Comparison of ENCODE assay signal across 31 cellular contexts in the genomic region with DNA sequence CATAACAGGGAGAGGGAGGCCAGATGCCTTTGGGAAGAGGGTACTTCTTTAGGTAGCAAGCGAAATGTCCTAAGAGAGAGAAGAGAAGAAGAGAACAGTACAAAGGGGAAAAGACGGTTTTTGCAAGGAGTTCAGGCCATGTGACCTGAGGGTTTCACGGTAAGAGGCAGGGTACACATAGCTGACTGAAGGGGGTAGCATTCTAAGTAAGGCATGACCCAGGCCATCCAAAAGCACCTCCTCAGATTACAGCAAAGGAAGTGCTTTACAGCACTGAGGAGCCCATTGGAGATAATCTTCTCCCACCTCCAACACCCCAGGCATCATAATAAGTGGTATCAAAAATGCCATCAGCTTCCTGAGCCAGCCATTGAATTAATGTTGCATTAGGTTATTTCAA.
"Had no signal": no experiment of that assay in that cellular context is flagged by ENCODE, and none has a peak within 500 bp of the region (broad histone marks: within the 10 kb centered on the region; RNA-seq: fewer than 3 reads in every experiment).

No MANE protein-coding gene starts in this region.

- H3K27me3 ChIP-seq: esophagus squamous epithelium, heart right ventricle, neutrophil, ovary, suprapubic skin, tibial artery, upper lobe of right lung had no signal

- FAIRE-seq: endometrium, keratinocyte, small intestine had no signal

- H3K9me3 Mint-ChIP-seq: central memory CD8-positive, alpha-beta T cell; T-cell had no signal

- H3K36me3 ChIP-seq: esophagus squamous epithelium, heart right ventricle, neutrophil, ovary, prostate gland, suprapubic skin, tibial artery, upper lobe of right lung had no signal

- ATAC-seq: activated CD4-positive, alpha-beta T cell treated with anti-CD3 and anti-CD28 coated beads for 36 hours; heart right ventricle; left cardiac atrium; left ventricle myocardium superior; natural killer cell treated with Interleukin-12 subunit alpha and Interleukin-12 subunit beta and Interleukin-15 and Interleukin-18, amount 100 ng/mL, for 72 hours; sciatic nerve; T-cell; upper lobe of right lung had no signal

- DNase-seq: activated CD4-positive, alpha-beta T cell treated with anti-CD3 and anti-CD28 coated beads for 36 hours; activated CD4-positive, alpha-beta T cell treated with anti-CD3 and anti-CD28 coated beads, Interleukin-2, amount 50 U/mL, for 4 hours; activated CD4-positive, CD25-positive, alpha-beta regulatory T cell; activated effector memory CD4-positive, alpha-beta T cell treated with Interleukin-2 at 50 U/mL for 16 hours; activated naive CD4-positive, alpha-beta T cell treated with Interleukin-2 at 50 U/mL for 16 hours; activated T-cell treated with anti-CD3 and anti-CD28 coated beads for 4 hours; anterior cingulate cortex; dermis blood vessel endothelial cell; effector CD4-positive, alpha-beta T cell; esophagus squamous epithelium; heart right ventricle; left cardiac atrium; left ventricle myocardium superior; midbrain; ovary; retina; small intestine; stimulated activated CD4-positive, alpha-beta T cell treated with anti-CD3 and anti-CD28 coated beads, Interleukin-4, amount 100 ng/mL, for 24 hours; T-cell; tibial artery; upper lobe of right lung had no signal

- H3K4me3 Mint-ChIP-seq: activated CD4-positive, alpha-beta T cell treated with anti-CD3 and anti-CD28 coated beads for 36 hours; activated naive CD8-positive, alpha-beta T cell; central memory CD8-positive, alpha-beta T cell; natural killer cell treated with Interleukin-12 subunit alpha and Interleukin-12 subunit beta and Interleukin-15 and Interleukin-18, amount 100 ng/mL, for 72 hours; T-cell had no signal

- H3K4me3 ChIP-seq: esophagus squamous epithelium, heart right ventricle, ovary, prostate gland, suprapubic skin, tibial artery, upper lobe of right lung had no signal

- H3K27ac ChIP-seq: epithelial cell of prostate, esophagus squamous epithelium, heart right ventricle, neutrophil, ovary, prostate gland, suprapubic skin, tibial artery, upper lobe of right lung had no signal

- H3K4me1 ChIP-seq: esophagus squamous epithelium, heart right ventricle, prostate gland, suprapubic skin, tibial artery, upper lobe of right lung had no signal

- H3K36me3 Mint-ChIP-seq: activated naive CD8-positive, alpha-beta T cell; natural killer cell treated with Interleukin-12 subunit alpha and Interleukin-12 subunit beta and Interleukin-15 and Interleukin-18, amount 100 ng/mL, for 72 hours; T-cell had no signal

- H3K4me1 Mint-ChIP-seq: activated CD4-positive, alpha-beta T cell treated with anti-CD3 and anti-CD28 coated beads for 36 hours; central memory CD8-positive, alpha-beta T cell; T-cell had no signal

- H3K9me3 ChIP-seq: esophagus squamous epithelium, neutrophil, ovary, prostate gland, suprapubic skin, tibial artery, upper lobe of right lung had no signal

- H3K27ac Mint-ChIP-seq: activated CD4-positive, alpha-beta T cell treated with anti-CD3 and anti-CD28 coated beads for 36 hours; activated naive CD8-positive, alpha-beta T cell; natural killer cell treated with Interleukin-12 subunit alpha and Interleukin-12 subunit beta and Interleukin-15 and Interleukin-18, amount 100 ng/mL, for 72 hours; T-cell had no signal
